Comparison of ENCODE assay signal across 17 cellular contexts in genomic region chr12:108324678-108325358, GRCh38. TPM values are rescaled to one million over a fixed set of nuclear protein-coding genes. Genes with fewer than 3 reads are reported as not detected.
A peak's percentile ranks its signal among the peaks of the same experiment; 100 is the strongest.
DNase-seq lines count a peak whose midpoint lies in the region; ATAC-seq, FAIRE-seq and TF ChIP-seq lines count a peak whose summit lies in the region.
"Had no signal": no experiment of that assay in that cellular context is flagged by ENCODE, and none has a peak within 500 bp of the region (broad histone marks: within the 10 kb centered on the region; RNA-seq: fewer than 3 reads in every experiment).

No MANE protein-coding gene starts in this region.

- intact Hi-C loops in heart left ventricle (cut with DNase I) = no loop called here
- intact Hi-C loops in naive thymus-derived CD4-positive, alpha-beta T cell (cut with micrococcal nuclease) = loop anchor here in 1 of 2 donors (2.0 kb wide), 1 partner anchor 54 kb away; no protein-coding TSS in a partner anchor

- no peak for ATAC-seq in effector memory CD8-positive, alpha-beta T cell (replicated peaks)
- ATAC-seq in heart left ventricle = no peak
- ATAC-seq in naive thymus-derived CD4-positive, alpha-beta T cell = no peak

- peak overlapping the region in 1 of 2 donors; percentile 51 for H3K4me3 Mint-ChIP-seq in effector memory CD8-positive, alpha-beta T cell
- H3K4me3 Mint-ChIP-seq in activated T-cell treated with anti-CD3 and anti-CD28 coated beads, Interleukin-2, amount 50 U/mL, for 24 hours = no peak overlapping the region
- no peak overlapping the region for H3K4me3 Mint-ChIP-seq in naive thymus-derived CD4-positive, alpha-beta T cell
- H3K4me3 Mint-ChIP-seq: H9 had no signal

- H3K4me3 ChIP-seq in smooth muscle cell = no peak overlapping the region
- no peak overlapping the region for H3K4me3 ChIP-seq in heart left ventricle
- no peak overlapping the region for H3K4me3 ChIP-seq in naive thymus-derived CD4-positive, alpha-beta T cell (ENCODE audit: low read length)
- H3K4me3 ChIP-seq: SJCRH30 had no signal

- H3K9ac ChIP-seq in smooth muscle cell (ENCODE audit: low read depth) = no peak overlapping the region

- peaks cover 5 to 65% of the 10 kb centered on the region in 2 donors for H3K27me3 Mint-ChIP-seq in effector memory CD8-positive, alpha-beta T cell
- H3K27me3 Mint-ChIP-seq in activated T-cell treated with anti-CD3 and anti-CD28 coated beads, Interleukin-2, amount 50 U/mL, for 24 hours = peaks cover 8% of the 10 kb centered on the region
- peaks cover 0 to 35% (median 12%) of the 10 kb centered on the region in 5 donors for H3K27me3 Mint-ChIP-seq in naive thymus-derived CD4-positive, alpha-beta T cell

- H3K4me2 ChIP-seq in smooth muscle cell = peak overlapping the region; percentile 26

- TF ChIP-seq POLR2A in heart left ventricle (IDR thresholded peaks at IDR 0.05) = no peak

- H3K36me3 ChIP-seq in smooth muscle cell (ENCODE audit: low read depth) (no peaks in the 10 kb centered on the region), heart left ventricle (peaks cover 0 to 49% (median 0%) of the 10 kb centered on the region in 9 donors)
- no peaks in the 10 kb centered on the region for H3K36me3 ChIP-seq in naive thymus-derived CD4-positive, alpha-beta T cell (ENCODE audit: control insufficient read depth in 2 of 3, insufficient read depth in 3 of 3, low read length in 3 of 3)
- H3K36me3 ChIP-seq: SJCRH30 had no signal

- H3K4me1 ChIP-seq in smooth muscle cell (ENCODE audit: low read depth) = peaks cover 3% of the 10 kb centered on the region
- peaks cover 0 to 71% (median 16%) of the 10 kb centered on the region in 12 donors for H3K4me1 ChIP-seq in heart left ventricle
- H3K4me1 ChIP-seq in naive thymus-derived CD4-positive, alpha-beta T cell (ENCODE audit: control insufficient read depth in 2 of 2, insufficient read depth in 2 of 2, low read length in 2 of 2) = no peaks in the 10 kb centered on the region
- H3K4me1 ChIP-seq: SJCRH30 had no signal

- WGBS in smooth muscle cell (ENCODE audit: low lambda C conversion rate) = 58% methylated on average over 6 of the region's 6 CpGs
- WGBS in heart left ventricle, 4 donors = 73 to 79% (median 74%) methylated on average over 6 of the region's 6 CpGs

- no peaks in the 10 kb centered on the region for H3K9me3 Mint-ChIP-seq in effector memory CD8-positive, alpha-beta T cell
- H3K9me3 Mint-ChIP-seq in activated T-cell treated with anti-CD3 and anti-CD28 coated beads, Interleukin-2, amount 50 U/mL, for 24 hours = no peaks in the 10 kb centered on the region
- peaks cover 0 to 5% (median 0%) of the 10 kb centered on the region in 11 donors for H3K9me3 Mint-ChIP-seq in naive thymus-derived CD4-positive, alpha-beta T cell
- H3K9me3 Mint-ChIP-seq: H9 had no signal

- TF ChIP-seq CTCF in smooth muscle cell (IDR thresholded peaks at IDR 0.05; ENCODE audit: borderline replicate concordance, insufficient read depth, poor library complexity, severe bottlenecking) (no peak), heart left ventricle (IDR thresholded peaks at IDR 0.05) (no peak)

- H3K79me2 ChIP-seq in smooth muscle cell (ENCODE audit: low read depth) = peaks cover 91% of the 10 kb centered on the region

- H2AFZ ChIP-seq in smooth muscle cell (ENCODE audit: low read depth) = no peak overlapping the region

- peak; percentile 15 for FAIRE-seq in GM18507 (lab: Jason Lieb, UNC)

- peak overlapping the region; percentile 11 to 53 for H3K27ac Mint-ChIP-seq in effector memory CD8-positive, alpha-beta T cell
- no peak overlapping the region for H3K27ac Mint-ChIP-seq in activated T-cell treated with anti-CD3 and anti-CD28 coated beads, Interleukin-2, amount 50 U/mL, for 24 hours
- no peak overlapping the region for H3K27ac Mint-ChIP-seq in naive thymus-derived CD4-positive, alpha-beta T cell
- H3K27ac Mint-ChIP-seq: H9 had no signal

- H3K4me1 Mint-ChIP-seq in effector memory CD8-positive, alpha-beta T cell (ENCODE audit: low read depth in 2 of 2) = peaks cover 29 to 42% of the 10 kb centered on the region in 2 donors
- H3K4me1 Mint-ChIP-seq in activated T-cell treated with anti-CD3 and anti-CD28 coated beads, Interleukin-2, amount 50 U/mL, for 24 hours (ENCODE audit: low read depth) = no peaks in the 10 kb centered on the region
- peaks cover 0 to 6% (median 0%) of the 10 kb centered on the region in 7 donors for H3K4me1 Mint-ChIP-seq in naive thymus-derived CD4-positive, alpha-beta T cell

- no peaks in the 10 kb centered on the region for H3K9me3 ChIP-seq in smooth muscle cell (replicated peaks; ENCODE audit: low read depth)
- no peaks in the 10 kb centered on the region for H3K9me3 ChIP-seq in heart left ventricle
- no peaks in the 10 kb centered on the region for H3K9me3 ChIP-seq in naive thymus-derived CD4-positive, alpha-beta T cell (ENCODE audit: control insufficient read depth in 2 of 3, low read length in 3 of 3)
- H3K9me3 ChIP-seq: SJCRH30 had no signal

- DNase-seq in GM18507 (ENCODE audit: extremely low spot score, insufficient read length, low read depth) (no peak), RPMI7951 (ENCODE audit: low read depth) (peak; percentile 74), smooth muscle cell (lab: John Stamatoyannopoulos, UW; ENCODE audit: unreplicated experiment) (no peak), heart left ventricle (no peak), ureter (ENCODE audit: low spot score) (no peak)
- no peak for DNase-seq in effector memory CD8-positive, alpha-beta T cell
- DNase-seq in activated T-cell treated with anti-CD3 and anti-CD28 coated beads, Interleukin-2, amount 50 U/mL, for 24 hours = no peak
- no peak for DNase-seq in naive thymus-derived CD4-positive, alpha-beta T cell
- DNase-seq: H9, NCI-H146, NCI-H2081 treated with DMSO at 0.1 percent for 48 hours, NCI-H226, NCI-H526 treated with DMSO at 0.1 percent for 48 hours, OCI-M1, SJCRH30 had no signal

- POLR2A ChIA-PET in naive thymus-derived CD4-positive, alpha-beta T cell (lab: Charles Lee) = interaction anchor here (0.7 kb wide), 1 partner anchor 207 kb away, joined by 3 read pairs; no protein-coding TSS in a partner anchor

- peaks cover 94% of the 10 kb centered on the region for H4K20me1 ChIP-seq in smooth muscle cell (ENCODE audit: low read depth)

- no peaks in the 10 kb centered on the region for H3F3A ChIP-seq in smooth muscle cell (ENCODE audit: low read depth)

- peaks cover 10% of the 10 kb centered on the region for H3K36me3 Mint-ChIP-seq in effector memory CD8-positive, alpha-beta T cell (ENCODE audit: insufficient read depth)
- H3K36me3 Mint-ChIP-seq in activated T-cell treated with anti-CD3 and anti-CD28 coated beads, Interleukin-2, amount 50 U/mL, for 24 hours (ENCODE audit: low read depth) = no peaks in the 10 kb centered on the region
- no peaks in the 10 kb centered on the region for H3K36me3 Mint-ChIP-seq in naive thymus-derived CD4-positive, alpha-beta T cell

- H3K27ac ChIP-seq in smooth muscle cell (ENCODE audit: low read depth) = no peak overlapping the region
- no peak overlapping the region for H3K27ac ChIP-seq in heart left ventricle
- no peak overlapping the region for H3K27ac ChIP-seq in naive thymus-derived CD4-positive, alpha-beta T cell (ENCODE audit: low read depth, low read length)
- H3K27ac ChIP-seq: RWPE1, SJCRH30 had no signal

- H3K27me3 ChIP-seq in smooth muscle cell (ENCODE audit: low read depth) (no peaks in the 10 kb centered on the region), heart left ventricle (no peaks in the 10 kb centered on the region)
- no peaks in the 10 kb centered on the region for H3K27me3 ChIP-seq in naive thymus-derived CD4-positive, alpha-beta T cell (ENCODE audit: control insufficient read depth in 2 of 2, insufficient read depth in 2 of 2, low read length in 2 of 2)

- CTCF ChIA-PET in naive thymus-derived CD4-positive, alpha-beta T cell (lab: Charles Lee) = no interaction called here

RNA-seq across cellular contexts. Expression of gene CMKLR1, which starts 14.3 kb away (rescaled TPM):
- total RNA-seq in RPMI7951 (2014; rRNA removed; shearing (Covaris generic)) = 34.5 and 43.6 TPM in 2 replicates
- 294 and 312 TPM in 2 replicates for total RNA-seq in smooth muscle cell
- 111 and 179 TPM in 2 replicates for polyA plus RNA-seq in smooth muscle cell
- 10 to 100 TPM in 2 of 9 donors, 1 to 10 TPM in 7; 5.4 to 47.3 (median 8.2) TPM for total RNA-seq in heart left ventricle
- 1 to 10 TPM; 2.0 to 4.1 TPM for polyA plus RNA-seq in heart left ventricle
- total RNA-seq in naive thymus-derived CD4-positive, alpha-beta T cell = 1 to 10 TPM in 3 of 5 experiments, under 1 TPM in 1, not detected in 1; 0.64 to 8.8 (median 2.0) TPM
- polyA plus RNA-seq in naive thymus-derived CD4-positive, alpha-beta T cell = under 1 TPM in 1 of 2 donors, not detected in 1; 0.06 TPM
- total RNA-seq in ureter = 5.2 TPM
- total RNA-seq: HT-29 had no signal

Comparison
In these comparisons a context has a peak if more than half of its experiments do, and no peak if none do; other contexts are left out.
1. H3K27ac Mint-ChIP-seq: peak in effector memory CD8-positive, alpha-beta T cell (2 of 2); none in activated T-cell treated with anti-CD3 and anti-CD28 coated beads, Interleukin-2, amount 50 U/mL, for 24 hours (single experiment) and naive thymus-derived CD4-positive, alpha-beta T cell (0 of 9).